ENCODE assay signal across 1 cellular context in the genomic region with DNA sequence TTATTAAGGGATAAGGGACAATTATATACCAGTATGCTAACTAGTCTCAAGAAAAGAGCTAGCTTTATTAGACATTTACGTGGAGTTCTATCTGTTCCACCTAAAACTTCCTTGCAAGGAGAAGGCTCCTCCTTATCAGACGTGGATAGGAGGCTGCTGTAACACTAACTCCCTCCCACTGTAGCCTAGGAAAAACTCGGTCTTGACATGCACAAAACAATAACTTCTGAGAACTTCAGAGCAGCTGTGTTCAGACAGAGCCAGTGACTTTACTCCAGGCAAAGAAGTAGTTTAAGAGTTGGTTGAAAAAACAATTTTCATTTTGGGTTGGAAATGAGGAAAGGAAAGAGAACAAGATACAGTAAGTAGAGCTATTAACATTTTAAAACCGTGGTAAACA.
TF ChIP-seq lines count a peak whose summit lies in the region.

No MANE protein-coding gene starts in this region.

TF ChIP-seq in K562, 482 proteins besides CTCF, POLR2A, EP300 and RAD21 (continued from another document and continues in another):
- no peak for TF ChIP-seq NEUROD1 (IDR thresholded peaks at IDR 0.05; ENCODE audit: borderline replicate concordance, low read depth, low read length, partially characterized antibody)
- TF ChIP-seq NCOA6 (IDR thresholded peaks at IDR 0.05), result no peak
- no peak for TF ChIP-seq KLF10 (CRISPR knock-in tag; IDR thresholded peaks at IDR 0.05)
- TF ChIP-seq, protein P1, sequence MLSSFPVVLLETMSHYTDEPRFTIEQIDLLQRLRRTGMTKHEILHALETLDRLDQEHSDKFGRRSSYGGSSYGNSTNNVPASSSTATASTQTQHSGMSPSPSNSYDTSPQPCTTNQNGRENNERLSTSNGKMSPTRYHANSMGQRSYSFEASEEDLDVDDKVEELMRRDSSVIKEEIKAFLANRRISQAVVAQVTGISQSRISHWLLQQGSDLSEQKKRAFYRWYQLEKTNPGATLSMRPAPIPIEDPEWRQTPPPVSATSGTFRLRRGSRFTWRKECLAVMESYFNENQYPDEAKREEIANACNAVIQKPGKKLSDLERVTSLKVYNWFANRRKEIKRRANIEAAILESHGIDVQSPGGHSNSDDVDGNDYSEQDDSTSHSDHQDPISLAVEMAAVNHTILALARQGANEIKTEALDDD (IDR thresholded peaks at IDR 0.05), result peak; percentile 56
- TF ChIP-seq ZNF75A (CRISPR knock-in tag; IDR thresholded peaks at IDR 0.05), result no peak
- TF ChIP-seq ZNF77 (CRISPR knock-in tag; IDR thresholded peaks at IDR 0.05), result no peak
- no peak for TF ChIP-seq ZNF140 (CRISPR knock-in tag; IDR thresholded peaks at IDR 0.05)
- no peak for TF ChIP-seq NFYB (IDR thresholded peaks at IDR 0.05; ENCODE audit: extremely low read depth, insufficient read length)
- no peak for TF ChIP-seq KAT2B (IDR thresholded peaks at IDR 0.05; ENCODE audit: low read depth, low read length)
- peak; percentile 35; the same call in 1 of the 2 replicates for TF ChIP-seq SMARCA4 (IDR thresholded peaks at IDR 0.05)
- TF ChIP-seq ZNF280A (IDR thresholded peaks at IDR 0.05; ENCODE audit: low read depth, partially characterized antibody), result no peak
- TF ChIP-seq MCM5 (IDR thresholded peaks at IDR 0.05; ENCODE audit: low read depth), result no peak
- no peak for TF ChIP-seq MBD2 (IDR thresholded peaks at IDR 0.05; ENCODE audit: borderline replicate concordance, low read depth)
- no peak for TF ChIP-seq ZNF445 (CRISPR knock-in tag; IDR thresholded peaks at IDR 0.05; ENCODE audit: low read depth)
- TF ChIP-seq ID3 (CRISPR knock-in tag; IDR thresholded peaks at IDR 0.05), result no peak
- TF ChIP-seq ID3 (tag; IDR thresholded peaks at IDR 0.05), result no peak
- no peak for TF ChIP-seq ZNF239 (CRISPR knock-in tag; IDR thresholded peaks at IDR 0.05)
- TF ChIP-seq DPF2 (IDR thresholded peaks at IDR 0.05), result 0 out of 2 replicates have a peak, but pooled peaks have one; percentile 17
- TF ChIP-seq ZNF780A (CRISPR knock-in tag; IDR thresholded peaks at IDR 0.05), result no peak
- no peak for TF ChIP-seq HDAC3 (IDR thresholded peaks at IDR 0.05; ENCODE audit: borderline replicate concordance, partially characterized antibody)
- TF ChIP-seq FOXK1 (CRISPR knock-in tag; IDR thresholded peaks at IDR 0.05; ENCODE audit: borderline replicate concordance), result no peak
- no peak for TF ChIP-seq ZBED1 (IDR thresholded peaks at IDR 0.05)
- TF ChIP-seq KAT8 (IDR thresholded peaks at IDR 0.05; ENCODE audit: low read depth), result no peak
- TF ChIP-seq NR2C1 (IDR thresholded peaks at IDR 0.05), result no peak
- no peak for TF ChIP-seq NR2C1 (tag; IDR thresholded peaks at IDR 0.05)
- no peak for TF ChIP-seq ZBTB26 (CRISPR knock-in tag; IDR thresholded peaks at IDR 0.05)
- TF ChIP-seq, protein P2, sequence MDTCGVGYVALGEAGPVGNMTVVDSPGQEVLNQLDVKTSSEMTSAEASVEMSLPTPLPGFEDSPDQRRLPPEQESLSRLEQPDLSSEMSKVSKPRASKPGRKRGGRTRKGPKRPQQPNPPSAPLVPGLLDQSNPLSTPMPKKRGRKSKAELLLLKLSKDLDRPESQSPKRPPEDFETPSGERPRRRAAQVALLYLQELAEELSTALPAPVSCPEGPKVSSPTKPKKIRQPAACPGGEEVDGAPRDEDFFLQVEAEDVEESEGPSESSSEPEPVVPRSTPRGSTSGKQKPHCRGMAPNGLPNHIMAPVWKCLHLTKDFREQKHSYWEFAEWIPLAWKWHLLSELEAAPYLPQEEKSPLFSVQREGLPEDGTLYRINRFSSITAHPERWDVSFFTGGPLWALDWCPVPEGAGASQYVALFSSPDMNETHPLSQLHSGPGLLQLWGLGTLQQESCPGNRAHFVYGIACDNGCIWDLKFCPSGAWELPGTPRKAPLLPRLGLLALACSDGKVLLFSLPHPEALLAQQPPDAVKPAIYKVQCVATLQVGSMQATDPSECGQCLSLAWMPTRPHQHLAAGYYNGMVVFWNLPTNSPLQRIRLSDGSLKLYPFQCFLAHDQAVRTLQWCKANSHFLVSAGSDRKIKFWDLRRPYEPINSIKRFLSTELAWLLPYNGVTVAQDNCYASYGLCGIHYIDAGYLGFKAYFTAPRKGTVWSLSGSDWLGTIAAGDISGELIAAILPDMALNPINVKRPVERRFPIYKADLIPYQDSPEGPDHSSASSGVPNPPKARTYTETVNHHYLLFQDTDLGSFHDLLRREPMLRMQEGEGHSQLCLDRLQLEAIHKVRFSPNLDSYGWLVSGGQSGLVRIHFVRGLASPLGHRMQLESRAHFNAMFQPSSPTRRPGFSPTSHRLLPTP (IDR thresholded peaks at IDR 0.05; ENCODE audit: borderline replicate concordance, extremely low read depth, insufficient read length), result no peak
- TF ChIP-seq EGR1 (conservative IDR thresholded peaks at IDR 0.05), result no peak
- no peak for TF ChIP-seq KLF13 (tag; IDR thresholded peaks at IDR 0.05; ENCODE audit: borderline replicate concordance, low read depth)
- TF ChIP-seq MYBL2 (IDR thresholded peaks at IDR 0.05; ENCODE audit: low read depth), result no peak
- no peak for TF ChIP-seq MYBL2 (CRISPR knock-in tag; IDR thresholded peaks at IDR 0.05; ENCODE audit: borderline replicate concordance)
- TF ChIP-seq, protein P3, sequence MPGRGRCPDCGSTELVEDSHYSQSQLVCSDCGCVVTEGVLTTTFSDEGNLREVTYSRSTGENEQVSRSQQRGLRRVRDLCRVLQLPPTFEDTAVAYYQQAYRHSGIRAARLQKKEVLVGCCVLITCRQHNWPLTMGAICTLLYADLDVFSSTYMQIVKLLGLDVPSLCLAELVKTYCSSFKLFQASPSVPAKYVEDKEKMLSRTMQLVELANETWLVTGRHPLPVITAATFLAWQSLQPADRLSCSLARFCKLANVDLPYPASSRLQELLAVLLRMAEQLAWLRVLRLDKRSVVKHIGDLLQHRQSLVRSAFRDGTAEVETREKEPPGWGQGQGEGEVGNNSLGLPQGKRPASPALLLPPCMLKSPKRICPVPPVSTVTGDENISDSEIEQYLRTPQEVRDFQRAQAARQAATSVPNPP (IDR thresholded peaks at IDR 0.05; ENCODE audit: borderline replicate concordance, insufficient read depth, insufficient read length), result no peak
- TF ChIP-seq MYNN (IDR thresholded peaks at IDR 0.05), result no peak
- TF ChIP-seq MYNN (CRISPR knock-in tag; IDR thresholded peaks at IDR 0.05), result no peak
- TF ChIP-seq ZNF609 (CRISPR knock-in tag; IDR thresholded peaks at IDR 0.05; ENCODE audit: borderline replicate concordance), result no peak
- no peak for TF ChIP-seq FOXP1 (CRISPR knock-in tag; IDR thresholded peaks at IDR 0.05)
- TF ChIP-seq ZNF764 (CRISPR knock-in tag; IDR thresholded peaks at IDR 0.05; ENCODE audit: low read depth), result no peak
- no peak for TF ChIP-seq TCF7L2 (IDR thresholded peaks at IDR 0.05; ENCODE audit: low read depth, low read length)
- TF ChIP-seq TBL1XR1 (IDR thresholded peaks at IDR 0.05; ENCODE audit: low read length in 2 of 2), result no peak
- no peak for TF ChIP-seq SMAD3 (CRISPR knock-in tag; conservative IDR thresholded peaks at IDR 0.05)
- no peak for TF ChIP-seq CC2D1A (IDR thresholded peaks at IDR 0.05)
- TF ChIP-seq POLR3G (IDR thresholded peaks at IDR 0.05; ENCODE audit: extremely low read depth, insufficient read length, insufficient replicate concordance), result no peak
- TF ChIP-seq CXXC5 (CRISPR knock-in tag; IDR thresholded peaks at IDR 0.05), result peak; percentile 44
- TF ChIP-seq NR4A1 (CRISPR knock-in tag; IDR thresholded peaks at IDR 0.05), result no peak
- no peak for TF ChIP-seq NR4A1 (tag; IDR thresholded peaks at IDR 0.05)
- no peak for TF ChIP-seq ADNP (tag; IDR thresholded peaks at IDR 0.05)
- TF ChIP-seq PHB2 (IDR thresholded peaks at IDR 0.05; ENCODE audit: low read depth), result no peak
- TF ChIP-seq ARID1B (IDR thresholded peaks at IDR 0.05), result no peak; the same call in 1 of the 2 replicates
- TF ChIP-seq EHMT2 (IDR thresholded peaks at IDR 0.05), result no peak
- TF ChIP-seq GABPB2 (CRISPR knock-in tag; conservative IDR thresholded peaks at IDR 0.05), result no peak
- TF ChIP-seq SUPT5H (IDR thresholded peaks at IDR 0.05), result no peak
- TF ChIP-seq ZNF431 (CRISPR knock-in tag; IDR thresholded peaks at IDR 0.05), result no peak
- peak; percentile 14; the same call in 1 of the 2 replicates for TF ChIP-seq PKNOX1 (IDR thresholded peaks at IDR 0.05)
- TF ChIP-seq ETV1 (tag; conservative IDR thresholded peaks at IDR 0.05; ENCODE audit: low read depth), result no peak
- TF ChIP-seq, protein P4, sequence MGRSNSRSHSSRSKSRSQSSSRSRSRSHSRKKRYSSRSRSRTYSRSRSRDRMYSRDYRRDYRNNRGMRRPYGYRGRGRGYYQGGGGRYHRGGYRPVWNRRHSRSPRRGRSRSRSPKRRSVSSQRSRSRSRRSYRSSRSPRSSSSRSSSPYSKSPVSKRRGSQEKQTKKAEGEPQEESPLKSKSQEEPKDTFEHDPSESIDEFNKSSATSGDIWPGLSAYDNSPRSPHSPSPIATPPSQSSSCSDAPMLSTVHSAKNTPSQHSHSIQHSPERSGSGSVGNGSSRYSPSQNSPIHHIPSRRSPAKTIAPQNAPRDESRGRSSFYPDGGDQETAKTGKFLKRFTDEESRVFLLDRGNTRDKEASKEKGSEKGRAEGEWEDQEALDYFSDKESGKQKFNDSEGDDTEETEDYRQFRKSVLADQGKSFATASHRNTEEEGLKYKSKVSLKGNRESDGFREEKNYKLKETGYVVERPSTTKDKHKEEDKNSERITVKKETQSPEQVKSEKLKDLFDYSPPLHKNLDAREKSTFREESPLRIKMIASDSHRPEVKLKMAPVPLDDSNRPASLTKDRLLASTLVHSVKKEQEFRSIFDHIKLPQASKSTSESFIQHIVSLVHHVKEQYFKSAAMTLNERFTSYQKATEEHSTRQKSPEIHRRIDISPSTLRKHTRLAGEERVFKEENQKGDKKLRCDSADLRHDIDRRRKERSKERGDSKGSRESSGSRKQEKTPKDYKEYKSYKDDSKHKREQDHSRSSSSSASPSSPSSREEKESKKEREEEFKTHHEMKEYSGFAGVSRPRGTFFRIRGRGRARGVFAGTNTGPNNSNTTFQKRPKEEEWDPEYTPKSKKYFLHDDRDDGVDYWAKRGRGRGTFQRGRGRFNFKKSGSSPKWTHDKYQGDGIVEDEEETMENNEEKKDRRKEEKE (IDR thresholded peaks at IDR 0.05; ENCODE audit: borderline replicate concordance in 1 of 2, control insufficient read depth in 1 of 2, low read depth in 2 of 2, low read length in 1 of 2), result no peak
- no peak for TF ChIP-seq MXI1 (IDR thresholded peaks at IDR 0.05; ENCODE audit: low read depth, low read length)
